ENCODE assay signal across 15 cellular contexts in the genomic region with DNA sequence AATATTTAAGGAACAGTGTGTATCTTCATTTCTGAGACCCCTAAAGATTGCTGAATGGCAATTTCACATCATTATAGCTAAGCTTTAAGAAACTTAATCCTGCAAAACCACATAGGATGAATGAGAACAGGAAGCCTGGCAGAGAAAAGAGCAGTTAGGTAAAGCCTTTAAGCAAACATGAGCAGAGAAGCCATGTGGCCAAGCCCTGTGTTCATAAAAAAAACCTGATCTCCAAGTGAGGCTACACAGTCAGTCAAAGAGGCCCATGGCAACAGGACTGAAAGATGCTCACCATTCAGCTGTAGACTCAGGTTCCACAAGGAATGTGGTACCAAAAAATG. TPM values are rescaled to one million over a fixed set of nuclear protein-coding genes. Genes with fewer than 3 reads are reported as not detected.
A peak's percentile ranks its signal among the peaks of the same experiment; 100 is the strongest.
DNase-seq lines count a peak whose midpoint lies in the region; ATAC-seq, FAIRE-seq and TF ChIP-seq lines count a peak whose summit lies in the region.
"Had no signal": no experiment of that assay in that cellular context is flagged by ENCODE, and none has a peak within 500 bp of the region (broad histone marks: within the 10 kb centered on the region; RNA-seq: fewer than 3 reads in every experiment).

No MANE protein-coding gene starts in this region.

- no peak overlapping the region for H3K4me3 Mint-ChIP-seq in stimulated activated memory B cell treated with anti-CD40 and anti-IgM and Interleukin-4, amounts not matched to agents 10 μg/mL and 1 μg/mL and 100 μg/mL, for 72 hours
- no peak overlapping the region for H3K4me3 Mint-ChIP-seq in immature natural killer cell
- H3K4me3 Mint-ChIP-seq: activated T-cell treated with anti-CD3 and anti-CD28 coated beads, Interleukin-2, amount 50 U/mL, for 72 hours; CD8-positive, alpha-beta memory T cell had no signal

- H2BK15ac ChIP-seq in H1 (ENCODE audit: low read length), result no peak overlapping the region

- H2BK120ac ChIP-seq in H1 (replicated peaks; ENCODE audit: low read depth, low read length), result no peak overlapping the region

- no peak overlapping the region for H3K4me3 ChIP-seq in H1 (ENCODE audit: extremely low read depth in 1 of 4, insufficient read depth in 2 of 4, low read depth in 3 of 4, low read length in 4 of 4)

- TF ChIP-seq RAD21 in H1 (IDR thresholded peaks at IDR 0.05 in 1 of 2, conservative IDR thresholded peaks at IDR 0.05 in 1 of 2; ENCODE audit: low read depth in 2 of 2, low read length in 2 of 2), result no peak

- 0 out of 2 replicates have a peak overlapping the region, but pooled peaks have one; percentile 45 for H2BK5ac ChIP-seq in H1 (ENCODE audit: low read depth, low read length)

- no peak for TF ChIP-seq EP300 in H1 (IDR thresholded peaks at IDR 0.05; ENCODE audit: borderline replicate concordance in 1 of 2, low read depth in 2 of 2, low read length in 2 of 2)

- no peak overlapping the region for H3K18ac ChIP-seq in H1 (ENCODE audit: extremely low read depth, low read length)

- no peaks in the 10 kb centered on the region for H4K20me1 ChIP-seq in H1 (replicated peaks in 1 of 2; ENCODE audit: control insufficient read depth in 1 of 2, insufficient read depth in 2 of 2, low read length in 2 of 2)

- TF ChIP-seq POLR2A in H1 (IDR thresholded peaks at IDR 0.05; ENCODE audit: control extremely low read depth in 1 of 2, low read depth in 2 of 2, low read length in 2 of 2), result no peak

- no peak overlapping the region for H2AFZ ChIP-seq in H1 (ENCODE audit: low read length)

- no peak overlapping the region for H2AK5ac ChIP-seq in H1 (ENCODE audit: low read depth, low read length)

- no peaks in the 10 kb centered on the region for H3K23me2 ChIP-seq in H1 (ENCODE audit: low read depth, low read length)

- H3K36me3 Mint-ChIP-seq in stimulated activated memory B cell treated with anti-CD40 and anti-IgM and Interleukin-4, amounts not matched to agents 10 μg/mL and 1 μg/mL and 100 μg/mL, for 72 hours, result peaks cover 39% of the 10 kb centered on the region
- peaks cover 6 to 23% (median 10%) of the 10 kb centered on the region in 3 donors for H3K36me3 Mint-ChIP-seq in immature natural killer cell

- H3K4me1 ChIP-seq in H1 (replicated peaks in 1 of 4; ENCODE audit: control insufficient read depth in 3 of 4, insufficient read depth in 4 of 4, low read length in 3 of 4), result peaks cover 3 to 16% (median 10%) of the 10 kb centered on the region in 4 experiments; a peak in 5 of 7 replicates

- no peaks in the 10 kb centered on the region for H3K9me3 Mint-ChIP-seq in stimulated activated memory B cell treated with anti-CD40 and anti-IgM and Interleukin-4, amounts not matched to agents 10 μg/mL and 1 μg/mL and 100 μg/mL, for 72 hours
- no peaks in the 10 kb centered on the region for H3K9me3 Mint-ChIP-seq in immature natural killer cell
- H3K9me3 Mint-ChIP-seq: activated T-cell treated with anti-CD3 and anti-CD28 coated beads, Interleukin-2, amount 50 U/mL, for 72 hours; CD8-positive, alpha-beta memory T cell had no signal

- no peak overlapping the region for H3K56ac ChIP-seq in H1 (replicated peaks; ENCODE audit: insufficient read length, low read depth, low read length)

- FAIRE-seq in GM19239 (lab: Jason Lieb, UNC), result peak; percentile 64
- FAIRE-seq in H1 (lab: Jason Lieb, UNC), result no peak
- FAIRE-seq: islet of Langerhans, RCC 7860 had no signal

- no peaks in the 10 kb centered on the region; a peak in 1 of 8 replicates for H3K36me3 ChIP-seq in H1 (ENCODE audit: control insufficient read depth in 2 of 4, insufficient read depth in 4 of 4, low read length in 3 of 4)

- H3K4me2 ChIP-seq in H1 (ENCODE audit: insufficient read depth in 1 of 2, low read depth in 2 of 2, low read length in 2 of 2), result no peak overlapping the region; a peak in 1 of 4 replicates

- H3K23ac ChIP-seq in H1 (ENCODE audit: insufficient read length), result no peak overlapping the region

- H4K91ac ChIP-seq in H1 (replicated peaks; ENCODE audit: insufficient read length, low read length), result no peak overlapping the region

- no peak overlapping the region for H3K27ac ChIP-seq in H1 (ENCODE audit: low read depth, low read length)

- H3K79me2 ChIP-seq in H1 (ENCODE audit: control insufficient read depth in 1 of 2, insufficient read depth in 2 of 2, low read length in 2 of 2), result no peaks in the 10 kb centered on the region

- H3K4ac ChIP-seq in H1 (replicated peaks; ENCODE audit: insufficient read length, low read depth, low read length), result no peak overlapping the region

- no peak for TF ChIP-seq CTCF in H1 (IDR thresholded peaks at IDR 0.05; ENCODE audit: control extremely low read depth in 1 of 3, insufficient read depth in 1 of 3, low read depth in 1 of 3, low read length in 3 of 3)

- POLR2A ChIA-PET in H1 (lab: Charles Lee; ENCODE audit: partially characterized antibody), result no interaction called here

- peaks cover 51% of the 10 kb centered on the region for H3K4me1 Mint-ChIP-seq in stimulated activated memory B cell treated with anti-CD40 and anti-IgM and Interleukin-4, amounts not matched to agents 10 μg/mL and 1 μg/mL and 100 μg/mL, for 72 hours
- H3K4me1 Mint-ChIP-seq in immature natural killer cell, result peaks cover 7 to 14% of the 10 kb centered on the region in 2 donors

- H3K27me3 ChIP-seq in H1 (replicated peaks in 1 of 4; ENCODE audit: control insufficient read depth in 3 of 4, extremely low read depth in 1 of 4, insufficient read depth in 3 of 4, low read length in 3 of 4), result no peaks in the 10 kb centered on the region

- DNase-seq in GM19239 (ENCODE audit: insufficient read length, low spot score), result no peak
- DNase-seq in NCI-H510A treated with DMSO at 0.1 percent for 48 hours (lab: John Stamatoyannopoulos, UW), result peak; percentile 53
- DNase-seq in H1 (ENCODE audit: low read depth in 1 of 2, low spot score in 2 of 2), result no peak
- no peak for DNase-seq in immature natural killer cell
- DNase-seq: activated CD4-positive, alpha-beta T cell treated with anti-CD3 and anti-CD28 coated beads for 4 hours; activated T-cell treated with anti-CD3 and anti-CD28 coated beads, Interleukin-2, amount 50 U/mL, for 72 hours; CD8-positive, alpha-beta memory T cell; effector CD4-positive, alpha-beta T cell; right cardiac atrium; T-helper 2 cell had no signal

- H3K9me3 ChIP-seq in H1 (ENCODE audit: insufficient read depth in 2 of 2, low read depth in 1 of 2, low read length in 1 of 2), result no peaks in the 10 kb centered on the region

- no peaks in the 10 kb centered on the region for H3K27me3 Mint-ChIP-seq in stimulated activated memory B cell treated with anti-CD40 and anti-IgM and Interleukin-4, amounts not matched to agents 10 μg/mL and 1 μg/mL and 100 μg/mL, for 72 hours
- no peaks in the 10 kb centered on the region for H3K27me3 Mint-ChIP-seq in immature natural killer cell (ENCODE audit: low read depth in 3 of 3)
- H3K27me3 Mint-ChIP-seq: CD8-positive, alpha-beta memory T cell had no signal

- CTCF ChIA-PET in H1 (lab: Charles Lee; ENCODE audit: partially characterized antibody), result interaction anchor here (1.5 to 3.0 kb wide), 2 partner anchors 24 to 127 kb away, joined by 3 to 29 read pairs; no protein-coding TSS in a partner anchor

- no peak overlapping the region for H4K5ac ChIP-seq in H1 (ENCODE audit: insufficient read length, low read depth, low read length)

- H2BK20ac ChIP-seq in H1 (ENCODE audit: low read length), result 0 out of 2 replicates have a peak overlapping the region, but pooled peaks have one; percentile 56

- H4K8ac ChIP-seq in H1 (ENCODE audit: extremely low read depth, insufficient read depth, low read length), result no peak overlapping the region

- H3K9ac ChIP-seq in H1 (replicated peaks in 1 of 4; ENCODE audit: extremely low read depth in 1 of 4, low read depth in 3 of 4, low read length in 3 of 4), result no peak overlapping the region

- ATAC-seq in stimulated activated memory B cell treated with anti-CD40 and anti-IgM and Interleukin-4, amounts not matched to agents 10 μg/mL and 1 μg/mL and 100 μg/mL, for 72 hours, result no peak
- no peak for ATAC-seq in HG03432 (IDR thresholded peaks at IDR 0.05; ENCODE audit: unreplicated experiment)
- no peak for ATAC-seq in GM21423 (IDR thresholded peaks at IDR 0.05; ENCODE audit: unreplicated experiment)
- ATAC-seq: activated T-cell treated with anti-CD3 and anti-CD28 coated beads, Interleukin-2, amount 50 U/mL, for 72 hours had no signal

- H2BK12ac ChIP-seq in H1 (ENCODE audit: low read depth, low read length), result no peak overlapping the region

- H3K79me1 ChIP-seq in H1 (ENCODE audit: low read depth, low read length), result no peaks in the 10 kb centered on the region

- peak overlapping the region; percentile 35 for H3K27ac Mint-ChIP-seq in stimulated activated memory B cell treated with anti-CD40 and anti-IgM and Interleukin-4, amounts not matched to agents 10 μg/mL and 1 μg/mL and 100 μg/mL, for 72 hours
- no peak overlapping the region for H3K27ac Mint-ChIP-seq in immature natural killer cell
- H3K27ac Mint-ChIP-seq: activated T-cell treated with anti-CD3 and anti-CD28 coated beads, Interleukin-2, amount 50 U/mL, for 72 hours had no signal

- no peak overlapping the region for H3K14ac ChIP-seq in H1 (ENCODE audit: insufficient read length)

RNA-seq across cellular contexts. Expression of gene LIPA, which starts 9.3 kb away (rescaled TPM):
- 32.4 and 35.6 TPM in 2 replicates for total RNA-seq in H1 (2021; fragmentation: NEBNext Ultra II Directional; extraction: Animal tissue kit (Norgen Biotek cat#: 25700))
- polyA plus RNA-seq in H1 (2011; rRNA removed) (10.6 and 18.1 TPM in 2 replicates), immature natural killer cell (100 to 1,000 TPM; 120 to 196 (median 125) TPM)
- 14.2 TPM for polyA plus RNA-seq in H1 (2011; cell fraction: cytosol; rRNA removed)
- polyA plus RNA-seq in H1 (2011; cell fraction: nucleus; rRNA removed), result 12.3 TPM
- 21.8 to 34.8 TPM (median 23.1 TPM) in 4 replicates for polyA plus RNA-seq in H1 (2012, experiment 1 of 2)
- 11.1 TPM for polyA plus RNA-seq in H1 (2012, experiment 2 of 2)
- polyA plus RNA-seq in H1 (2013, experiment 1 of 2), result 109 TPM
- polyA plus RNA-seq in H1 (2013, experiment 2 of 2), result 115 TPM
- 22.2 and 51.0 TPM in 2 replicates for polyA minus RNA-seq in H1 (2011; rRNA and poly(A)+ RNA removed)
- 14.0 TPM for polyA minus RNA-seq in H1 (2011; cell fraction: cytosol; rRNA and poly(A)+ RNA removed)
- polyA minus RNA-seq in H1 (2011; cell fraction: nucleus; rRNA and poly(A)+ RNA removed), result 12.8 TPM

RNA-seq across cellular contexts. Expression of gene CH25H, which starts 35.2 kb away (rescaled TPM):
- 0.56 TPM in 1 of 2 replicates, not detected in the other for total RNA-seq in H1 (2021; fragmentation: NEBNext Ultra II Directional; extraction: Animal tissue kit (Norgen Biotek cat#: 25700))
- polyA plus RNA-seq in H1 (2011; rRNA removed), result 1.3 and 1.6 TPM in 2 replicates
- 0.65 TPM for polyA plus RNA-seq in H1 (2011; cell fraction: cytosol; rRNA removed)
- 1.5 TPM for polyA plus RNA-seq in H1 (2011; cell fraction: nucleus; rRNA removed)
- 0.53 to 0.88 TPM (median 0.58 TPM) in 4 replicates for polyA plus RNA-seq in H1 (2012, experiment 1 of 2)
- polyA plus RNA-seq in H1 (2012, experiment 2 of 2), result 0.79 TPM
- polyA plus RNA-seq in H1 (2013, experiment 1 of 2), result 0.67 TPM
- 0.85 TPM for polyA plus RNA-seq in H1 (2013, experiment 2 of 2)
- polyA minus RNA-seq in H1 (2011; rRNA and poly(A)+ RNA removed), result 0.88 and 1.4 TPM in 2 replicates
- 1.1 TPM for polyA minus RNA-seq in H1 (2011; cell fraction: cytosol; rRNA and poly(A)+ RNA removed)
- polyA minus RNA-seq in H1 (2011; cell fraction: nucleus; rRNA and poly(A)+ RNA removed), result 1.6 TPM
- polyA plus RNA-seq in immature natural killer cell, result under 1 TPM in 1 of 3 donors, not detected in 2; 0.27 TPM
- total RNA-seq: CD8-positive, alpha-beta memory T cell had no signal

RNA-seq across cellular contexts. Expression of gene IFIT2, which starts 59.5 kb away (rescaled TPM):
- total RNA-seq in H1 (2021; fragmentation: NEBNext Ultra II Directional; extraction: Animal tissue kit (Norgen Biotek cat#: 25700)), result 0.35 and 0.40 TPM in 2 replicates
- polyA plus RNA-seq in H1 (2011; rRNA removed) (0.03 TPM in 1 of 2 replicates, not detected in the other), immature natural killer cell (10 to 100 TPM; 10.3 to 20.8 (median 13.9) TPM)
- polyA plus RNA-seq in H1 (2011; cell fraction: cytosol; rRNA removed), result 0.04 TPM
- polyA plus RNA-seq in H1 (2011; cell fraction: nucleus; rRNA removed), result 0.03 TPM
- 0.08 to 0.22 TPM (median 0.11 TPM) in 4 replicates for polyA plus RNA-seq in H1 (2012, experiment 1 of 2)
- not detected for polyA plus RNA-seq in H1 (2012, experiment 2 of 2)
- 0.14 TPM for polyA plus RNA-seq in H1 (2013, experiment 1 of 2)
- 0.11 TPM for polyA plus RNA-seq in H1 (2013, experiment 2 of 2)
- polyA minus RNA-seq in H1 (2011; rRNA and poly(A)+ RNA removed), result not detected in 2 replicates
- not detected for polyA minus RNA-seq in H1 (2011; cell fraction: cytosol; rRNA and poly(A)+ RNA removed)
- not detected for polyA minus RNA-seq in H1 (2011; cell fraction: nucleus; rRNA and poly(A)+ RNA removed)

Comparison
In these comparisons a context has a peak if more than half of its experiments do, and no peak if none do; other contexts are left out.
1. RNA of gene IFIT2, which starts 59.5 kb away (polyA plus RNA-seq): 10.3 to 20.8 TPM in immature natural killer cell; 0.03 to 0.22 TPM in H1; every median in the first group is over 4 times any median in the second.